Comparison of ENCODE assay signal across 8 cellular contexts in the genomic region with DNA sequence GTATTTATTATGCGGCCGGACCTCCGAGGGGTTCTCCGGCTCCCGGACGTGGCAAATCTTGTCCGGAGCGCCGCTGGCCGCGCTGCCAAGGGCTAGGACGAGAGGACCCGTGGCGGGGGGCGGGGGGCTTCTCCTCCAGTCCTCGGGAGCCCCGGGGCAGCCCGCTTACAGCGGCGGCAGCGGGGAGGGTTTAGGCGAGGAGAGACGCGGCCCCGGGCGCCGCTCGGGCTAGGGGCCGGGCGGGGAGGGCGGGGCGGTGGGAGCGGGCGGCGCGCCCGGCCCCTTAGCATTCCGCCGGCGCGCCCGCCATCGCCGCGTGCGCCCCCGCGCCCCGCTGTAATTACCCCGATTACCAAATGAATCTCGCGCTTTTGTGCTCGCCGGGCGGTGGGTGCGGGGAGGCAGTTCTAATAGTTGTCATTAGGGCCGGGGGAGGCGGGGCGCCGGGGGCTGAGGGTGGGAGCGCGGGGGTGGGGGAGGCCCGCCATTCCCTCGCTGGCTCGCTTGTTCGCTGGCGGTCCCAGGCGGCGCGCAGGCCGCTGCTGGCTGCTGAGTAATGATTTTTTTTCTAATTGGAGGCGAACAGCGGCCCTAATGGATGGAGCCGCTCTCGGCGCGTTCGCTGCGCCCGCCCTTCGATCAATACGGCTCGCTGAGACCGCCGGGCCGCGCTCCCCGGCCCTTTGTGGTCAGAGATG.
DNase-seq lines count a peak whose midpoint lies in the region; ATAC-seq and TF ChIP-seq lines count a peak whose summit lies in the region.

No MANE protein-coding gene starts in this region.

- H3K9me3 Mint-ChIP-seq in endodermal cell: peaks cover 6% of the 10 kb centered on the region
- H3K9me3 Mint-ChIP-seq in osteocyte (ENCODE audit: unreplicated experiment): peaks cover 11% of the 10 kb centered on the region

- peak overlapping the region; percentile 41 for H3K4me3 ChIP-seq in SJSA1
- H3K4me3 ChIP-seq in endodermal cell (ENCODE audit: low read length): peak overlapping the region; percentile 40
- no peak overlapping the region for H3K4me3 ChIP-seq in mucosa of descending colon

- H3K27me3 ChIP-seq in SJSA1 (replicated peaks): no peaks in the 10 kb centered on the region
- H3K27me3 ChIP-seq in endodermal cell (ENCODE audit: control insufficient read depth, insufficient read depth, low read length, poor library complexity, severe bottlenecking): peaks cover 46% of the 10 kb centered on the region

- H3K9ac ChIP-seq in endodermal cell (ENCODE audit: extremely low read depth, low read length, poor library complexity, severe bottlenecking): no peak overlapping the region

- H3K27ac Mint-ChIP-seq in endodermal cell (no peak overlapping the region), osteocyte (ENCODE audit: unreplicated experiment) (peak overlapping the region; percentile 31)

- DNase-seq in GM20000 (ENCODE audit: low spot score) (peak; percentile 65), SJSA1 (ENCODE audit: low read depth in 1 of 2, low spot score in 2 of 2) (peak in 1 of 2 experiments; percentile 31), endodermal cell (peak; percentile 87), osteocyte (ENCODE audit: extremely low spot score, unreplicated experiment) (no peak), Ammon's horn (ENCODE audit: low spot score) (no peak), HT-29 (ENCODE audit: low spot score) (no peak), mucosa of descending colon (no peak)

- 1% methylated on average over 53 of the region's 88 CpGs; no CpG with 5 or more reads in 1 of the 2 experiments for WGBS in endodermal cell (ENCODE audit: insufficient coverage in 1 of 2, insufficient read length in 1 of 2), 2 experiments

- H3K27ac ChIP-seq in SJSA1 (peak overlapping the region; percentile 34), endodermal cell (ENCODE audit: low read depth, low read length) (no peak overlapping the region)

- intact Hi-C loops in mucosa of descending colon (cut with DNase I, micrococcal nuclease): no loop called here

- no peak for TF ChIP-seq CTCF in GM20000 (IDR thresholded peaks at IDR 0.05; ENCODE audit: extremely low read depth, missing control alignments)
- no peak for TF ChIP-seq CTCF in endodermal cell (conservative IDR thresholded peaks at IDR 0.05)
- no peak for TF ChIP-seq CTCF in osteocyte (IDR thresholded peaks at IDR 0.05)
- no peak for TF ChIP-seq CTCF in mucosa of descending colon (IDR thresholded peaks at IDR 0.05)

- H3K4me1 Mint-ChIP-seq in endodermal cell: peaks cover 43% of the 10 kb centered on the region
- peaks cover 26% of the 10 kb centered on the region for H3K4me1 Mint-ChIP-seq in osteocyte (ENCODE audit: unreplicated experiment)

- H3K36me3 ChIP-seq in SJSA1: no peaks in the 10 kb centered on the region
- H3K36me3 ChIP-seq in endodermal cell (ENCODE audit: control insufficient read depth, insufficient read depth, low read length): no peaks in the 10 kb centered on the region
- no peaks in the 10 kb centered on the region for H3K36me3 ChIP-seq in mucosa of descending colon (ENCODE audit: low read depth)

- H3K4me1 ChIP-seq in SJSA1 (replicated peaks): peaks cover 21% of the 10 kb centered on the region
- peaks cover 7% of the 10 kb centered on the region for H3K4me1 ChIP-seq in endodermal cell (ENCODE audit: control insufficient read depth, insufficient read depth, low read length)
- no peaks in the 10 kb centered on the region for H3K4me1 ChIP-seq in mucosa of descending colon (ENCODE audit: low read depth)

- H3K36me3 Mint-ChIP-seq in endodermal cell (ENCODE audit: low read depth) (no peaks in the 10 kb centered on the region), osteocyte (ENCODE audit: unreplicated experiment) (no peaks in the 10 kb centered on the region)

- H3K4me3 Mint-ChIP-seq in endodermal cell (peak overlapping the region; percentile 49), osteocyte (ENCODE audit: unreplicated experiment) (peak overlapping the region; percentile 64)

- no peak for ATAC-seq in HG03159 (IDR thresholded peaks at IDR 0.05; ENCODE audit: unreplicated experiment)
- no peak for ATAC-seq in mucosa of descending colon

- H3K9me3 ChIP-seq in SJSA1 (replicated peaks): no peaks in the 10 kb centered on the region
- no peaks in the 10 kb centered on the region for H3K9me3 ChIP-seq in endodermal cell (ENCODE audit: control insufficient read depth, low read length)
- no peaks in the 10 kb centered on the region for H3K9me3 ChIP-seq in mucosa of descending colon

- H3K27me3 Mint-ChIP-seq in endodermal cell (ENCODE audit: insufficient read depth) (peaks cover 78% of the 10 kb centered on the region), osteocyte (ENCODE audit: unreplicated experiment) (no peaks in the 10 kb centered on the region)

Comparison
In these comparisons a context has a peak if more than half of its experiments do, and no peak if none do; other contexts are left out.
1. DNase-seq: peak in GM20000 (single experiment) and endodermal cell (single experiment); none in osteocyte (single experiment), Ammon's horn (single experiment), HT-29 (single experiment) and mucosa of descending colon (0 of 3).